In genomic region chr4:77248805-77249204, GRCh38 we compare ENCODE assay signal across 16 cellular contexts.
DNase-seq lines count a peak whose midpoint lies in the region; ATAC-seq and TF ChIP-seq lines count a peak whose summit lies in the region.
"Had no signal": no experiment of that assay in that cellular context is flagged by ENCODE, and none has a peak within 500 bp of the region (broad histone marks: within the 10 kb centered on the region; RNA-seq: fewer than 3 reads in every experiment).

No MANE protein-coding gene starts in this region.

- TF ChIP-seq EP300 in stomach (IDR thresholded peaks at IDR 0.05): no peak

- H3K4me2 ChIP-seq in MM.1S (ENCODE audit: low read depth, low read length): no peak overlapping the region
- H3K4me2 ChIP-seq: BLaER1 had no signal

- H3K27ac ChIP-seq in stomach: no peak overlapping the region
- H3K27ac ChIP-seq in MM.1S (ENCODE audit: low read length): no peak overlapping the region
- H3K27ac ChIP-seq: BLaER1, GM23248, HL-60 had no signal

- no peaks in the 10 kb centered on the region for H3K4me1 ChIP-seq in stomach
- no peaks in the 10 kb centered on the region for H3K4me1 ChIP-seq in MM.1S (ENCODE audit: low read length)
- H3K4me1 ChIP-seq: BLaER1, Caco-2 had no signal

- no peak for TF ChIP-seq POLR2A in stomach (IDR thresholded peaks at IDR 0.05)

- in situ Hi-C loops in SK-MEL-5 (cut with HindIII; ENCODE audit: low pct_unique_long_range_greater_than_20kb, low sequenced_read_pairs): no loop called here

- no peaks in the 10 kb centered on the region for H3F3A ChIP-seq in MM.1S (ENCODE audit: insufficient read depth, low read length)

- no peak overlapping the region for H2AFZ ChIP-seq in MM.1S (ENCODE audit: low read length)
- H2AFZ ChIP-seq: GM23248 had no signal

- TF ChIP-seq CTCF in stomach (IDR thresholded peaks at IDR 0.05) (no peak), MM.1S (IDR thresholded peaks at IDR 0.05; ENCODE audit: low read length) (no peak)

- peak; percentile 8 for DNase-seq in DMS53 treated with DMSO at 0.1 percent for 48 hours (lab: John Stamatoyannopoulos, UW; ENCODE audit: unreplicated experiment)
- DNase-seq in SK-MEL-5 (ENCODE audit: low read depth, low spot score): peak; percentile 47
- DNase-seq in left lobe of liver (ENCODE audit: low spot score): no peak
- DNase-seq in stomach: peak; percentile 26
- no peak for DNase-seq in NCI-H526 treated with DMSO at 0.1 percent for 48 hours (lab: John Stamatoyannopoulos, UW)
- no peak for DNase-seq in MM.1S
- DNase-seq: 8988T; AML-193; Caco-2; CD8-positive, alpha-beta memory T cell; GM23248 had no signal

- 17 to 48% (median 37%) methylated on average over 4 of the region's 4 CpGs for WGBS in stomach, 5 donors

- no peak overlapping the region for H3K9ac ChIP-seq in MM.1S (ENCODE audit: low read length)
- H3K9ac ChIP-seq: BLaER1, GM23248 had no signal

- H3K9me3 ChIP-seq in stomach (no peaks in the 10 kb centered on the region), MM.1S (replicated peaks; ENCODE audit: insufficient read depth, low read length) (no peaks in the 10 kb centered on the region)
- H3K9me3 ChIP-seq: BLaER1, Caco-2 had no signal

- no peaks in the 10 kb centered on the region for H3K9me2 ChIP-seq in MM.1S (replicated peaks; ENCODE audit: insufficient read depth, low read length)

- no peak overlapping the region for H3K4me3 ChIP-seq in stomach
- no peak overlapping the region for H3K4me3 ChIP-seq in MM.1S (ENCODE audit: low read length)
- H3K4me3 ChIP-seq: BLaER1, GM12878, GM23248 had no signal

- intact Hi-C loops in stomach (cut with DNase I; ENCODE audit: low total_unique reads): no loop called here

- H3K27me3 ChIP-seq in stomach (no peaks in the 10 kb centered on the region), MM.1S (replicated peaks; ENCODE audit: insufficient read depth, low read length) (no peaks in the 10 kb centered on the region)
- H3K27me3 ChIP-seq: BLaER1 had no signal

- no peaks in the 10 kb centered on the region for H3K36me3 ChIP-seq in stomach
- H3K36me3 ChIP-seq in MM.1S (replicated peaks; ENCODE audit: insufficient read depth, low read length): no peaks in the 10 kb centered on the region
- H3K36me3 ChIP-seq: BLaER1 had no signal

- ATAC-seq in left lobe of liver: peak; percentile 42
- no peak for ATAC-seq in HG02763 (IDR thresholded peaks at IDR 0.05; ENCODE audit: unreplicated experiment)
- ATAC-seq: GM12878, HCT116 had no signal

- no peaks in the 10 kb centered on the region for H4K20me1 ChIP-seq in MM.1S (ENCODE audit: insufficient read depth, low read length)
- H4K20me1 ChIP-seq: BLaER1 had no signal

- no peaks in the 10 kb centered on the region for H3K79me2 ChIP-seq in MM.1S (ENCODE audit: low read length)

Comparison
In these comparisons a context has a peak if more than half of its experiments do, and no peak if none do; other contexts are left out.
1. DNase-seq: peak in DMS53 treated with DMSO at 0.1 percent for 48 hours (single experiment), SK-MEL-5 (single experiment) and stomach (single experiment); none in left lobe of liver (single experiment), NCI-H526 treated with DMSO at 0.1 percent for 48 hours (single experiment) and MM.1S (single experiment).